In genomic region chr18:24659837-24660720, GRCh38 we compare ENCODE assay signal across 8 cellular contexts.
DNase-seq lines count a peak whose midpoint lies in the region; ATAC-seq, FAIRE-seq and TF ChIP-seq lines count a peak whose summit lies in the region.

No MANE protein-coding gene starts in this region.

- peak overlapping the region; percentile 36 for H3K4me2 ChIP-seq in smooth muscle cell

- TF ChIP-seq CTCF in esophagus squamous epithelium (IDR thresholded peaks at IDR 0.05) = no peak
- no peak for TF ChIP-seq CTCF in smooth muscle cell (IDR thresholded peaks at IDR 0.05; ENCODE audit: borderline replicate concordance, insufficient read depth, poor library complexity, severe bottlenecking)

- peaks cover 0 to 8% (median 4%) of the 10 kb centered on the region in 3 donors for H3K4me1 ChIP-seq in esophagus squamous epithelium
- peaks cover 27% of the 10 kb centered on the region for H3K4me1 ChIP-seq in smooth muscle cell (ENCODE audit: low read depth)

- peaks cover 0 to 11% (median 0%) of the 10 kb centered on the region in 4 donors for H3K27me3 ChIP-seq in esophagus squamous epithelium
- H3K27me3 ChIP-seq in smooth muscle cell (ENCODE audit: low read depth) = no peaks in the 10 kb centered on the region

- H3K36me3 ChIP-seq in esophagus squamous epithelium = no peaks in the 10 kb centered on the region
- H3K36me3 ChIP-seq in smooth muscle cell (ENCODE audit: low read depth) = no peaks in the 10 kb centered on the region

- 35 to 68% methylated on average over 16 to 19 of the region's 21 CpGs for WGBS in esophagus squamous epithelium, 2 donors
- 80% methylated on average over 21 of the region's 21 CpGs for WGBS in smooth muscle cell (ENCODE audit: low lambda C conversion rate)

- no peaks in the 10 kb centered on the region for H3K79me2 ChIP-seq in smooth muscle cell (ENCODE audit: low read depth)

- FAIRE-seq in GM18507 (lab: Jason Lieb, UNC) (no peak), HTR-8/SVneo (lab: Jason Lieb, UNC) (no peak)

- H4K20me1 ChIP-seq in smooth muscle cell (ENCODE audit: low read depth) = no peaks in the 10 kb centered on the region

- no peak overlapping the region for H3K9ac ChIP-seq in smooth muscle cell (ENCODE audit: low read depth)

- DNase-seq in GM18507 (ENCODE audit: extremely low spot score, insufficient read length, low read depth) (peak; percentile 8), T follicular helper cell (ENCODE audit: low read depth) (peak; percentile 6), esophagus squamous epithelium (lab: John Stamatoyannopoulos, UW) (no peak), smooth muscle cell (lab: John Stamatoyannopoulos, UW; ENCODE audit: unreplicated experiment) (no peak), hepatic stellate cell (ENCODE audit: low spot score) (no peak), NCI-H82 treated with DMSO at 0.1 percent for 48 hours (lab: John Stamatoyannopoulos, UW; ENCODE audit: unreplicated experiment) (no peak), HTR-8/SVneo (ENCODE audit: insufficient read length, low spot score) (no peak)

- H3K9me3 ChIP-seq in esophagus squamous epithelium = no peaks in the 10 kb centered on the region
- no peaks in the 10 kb centered on the region for H3K9me3 ChIP-seq in smooth muscle cell (replicated peaks; ENCODE audit: low read depth)

- ATAC-seq in HG02852 (IDR thresholded peaks at IDR 0.05; ENCODE audit: unreplicated experiment) = peak; percentile 65

- peaks cover 6% of the 10 kb centered on the region for H3F3A ChIP-seq in smooth muscle cell (ENCODE audit: low read depth)

- no peak for TF ChIP-seq POLR2A in esophagus squamous epithelium (IDR thresholded peaks at IDR 0.05)

- H3K4me3 ChIP-seq in esophagus squamous epithelium = peak overlapping the region in 3 of 4 donors; percentile 19 to 60 (median 28)
- no peak overlapping the region for H3K4me3 ChIP-seq in smooth muscle cell

- intact Hi-C loops in esophagus squamous epithelium (cut with DNase I) = no loop called here

- H2AFZ ChIP-seq in smooth muscle cell (ENCODE audit: low read depth) = peak overlapping the region; percentile 15

- H3K27ac ChIP-seq in esophagus squamous epithelium (peak overlapping the region in 3 of 4 donors; percentile 27 to 76 (median 51)), smooth muscle cell (ENCODE audit: low read depth) (peak overlapping the region; percentile 27)

Comparison
In these comparisons a context has a peak if more than half of its experiments do, and no peak if none do; other contexts are left out.
1. DNase-seq: peak in GM18507 (single experiment) and T follicular helper cell (single experiment); none in esophagus squamous epithelium (single experiment), smooth muscle cell (single experiment), hepatic stellate cell (single experiment), NCI-H82 treated with DMSO at 0.1 percent for 48 hours (single experiment) and HTR-8/SVneo (single experiment).